8 cellular contexts compared by ENCODE assay signal in the genomic region with DNA sequence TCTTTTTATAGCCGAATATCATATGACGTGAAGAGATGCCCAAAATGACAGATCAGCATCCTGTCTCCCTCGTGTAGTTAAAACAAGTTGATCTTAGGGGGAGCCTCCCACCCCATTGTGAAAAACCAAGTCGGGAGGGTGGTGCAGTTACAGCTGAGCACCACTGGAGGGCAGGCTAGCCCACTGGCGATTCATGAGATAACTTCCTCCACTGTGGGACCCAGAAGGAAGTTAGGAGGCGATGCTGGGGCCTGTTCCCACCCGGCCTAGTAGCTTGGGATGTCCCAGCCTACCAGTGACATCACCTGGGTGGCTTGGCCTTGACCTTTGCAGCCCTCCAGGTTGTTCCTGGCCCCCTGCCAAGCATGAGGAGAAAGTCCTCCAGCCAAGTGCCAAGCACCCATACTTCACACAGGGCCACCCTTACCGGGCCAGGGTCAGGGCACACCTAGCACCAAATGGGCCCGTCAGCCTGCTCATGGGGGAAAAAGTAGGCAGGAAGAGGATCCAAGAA. TPM values are rescaled to one million over a fixed set of nuclear protein-coding genes. Genes with fewer than 3 reads are reported as not detected.
DNase-seq lines count a peak whose midpoint lies in the region; ATAC-seq and TF ChIP-seq lines count a peak whose summit lies in the region.

No MANE protein-coding gene starts in this region.

- no peak overlapping the region for H2AFZ ChIP-seq in PC-9

- no peaks in the 10 kb centered on the region for H3K9me3 ChIP-seq in PC-9 (ENCODE audit: insufficient read depth, low read depth)

- no peak overlapping the region for H3K4me3 ChIP-seq in PC-9
- no peak overlapping the region for H3K4me3 ChIP-seq in fibroblast of mammary gland (ENCODE audit: control insufficient read depth, low read depth, low read length)

- CTCF ChIA-PET in PC-9 (lab: Charles Lee): no interaction called here

- H3K27me3 Mint-ChIP-seq in activated T-cell treated with anti-CD3 and anti-CD28 coated beads, Interleukin-2, amount 50 U/mL, for 4 hours (ENCODE audit: low read depth): no peaks in the 10 kb centered on the region
- H3K27me3 Mint-ChIP-seq in nephron progenitor cell (ENCODE audit: low read depth, poor library complexity): peaks cover 26% of the 10 kb centered on the region
- no peaks in the 10 kb centered on the region for H3K27me3 Mint-ChIP-seq in stimulated activated naive CD8-positive, alpha-beta T cell treated with anti-CD3 and anti-CD28 coated beads, Interleukin-15, amount 100 ng/mL, for 72 hours

- TF ChIP-seq CTCF in PC-9 (conservative IDR thresholded peaks at IDR 0.05): peak; percentile 98
- TF ChIP-seq CTCF in fibroblast of mammary gland (conservative IDR thresholded peaks at IDR 0.05; ENCODE audit: control insufficient read depth, insufficient read depth, low read depth, low read length): peak; percentile 99
- TF ChIP-seq CTCF in nephron progenitor cell (IDR thresholded peaks at IDR 0.05): peak; percentile 98

- peaks cover 17% of the 10 kb centered on the region for H3K36me3 Mint-ChIP-seq in activated T-cell treated with anti-CD3 and anti-CD28 coated beads, Interleukin-2, amount 50 U/mL, for 4 hours (ENCODE audit: insufficient read depth)
- H3K36me3 Mint-ChIP-seq in nephron progenitor cell (ENCODE audit: low read depth): no peaks in the 10 kb centered on the region

- H3K9me3 Mint-ChIP-seq in activated T-cell treated with anti-CD3 and anti-CD28 coated beads, Interleukin-2, amount 50 U/mL, for 4 hours: no peaks in the 10 kb centered on the region
- H3K9me3 Mint-ChIP-seq in nephron progenitor cell: no peaks in the 10 kb centered on the region
- H3K9me3 Mint-ChIP-seq in stimulated activated naive CD8-positive, alpha-beta T cell treated with anti-CD3 and anti-CD28 coated beads, Interleukin-15, amount 100 ng/mL, for 72 hours: no peaks in the 10 kb centered on the region

- ATAC-seq in HG03442 (IDR thresholded peaks at IDR 0.05; ENCODE audit: unreplicated experiment): peak; percentile 54
- ATAC-seq in activated T-cell treated with anti-CD3 and anti-CD28 coated beads, Interleukin-2, amount 50 U/mL, for 4 hours: peak; percentile 82 to 83
- peak; percentile 89 for ATAC-seq in stimulated activated naive CD8-positive, alpha-beta T cell treated with anti-CD3 and anti-CD28 coated beads, Interleukin-15, amount 100 ng/mL, for 72 hours
- no peak for ATAC-seq in HG03095 (IDR thresholded peaks at IDR 0.05; ENCODE audit: unreplicated experiment)

- no peaks in the 10 kb centered on the region for H3K36me3 ChIP-seq in PC-9 (ENCODE audit: low read depth)

- H3K27ac ChIP-seq in PC-9: no peak overlapping the region

- H3F3A ChIP-seq in PC-9 (ENCODE audit: insufficient read depth, low read depth): no peaks in the 10 kb centered on the region

- no peaks in the 10 kb centered on the region for H3K27me3 ChIP-seq in PC-9 (ENCODE audit: insufficient read depth, low read depth)

- POLR2A ChIA-PET in PC-9 (lab: Charles Lee; ENCODE audit: unreplicated experiment): interaction anchor here (0.7 kb wide), 1 partner anchor 131 kb away, joined by 5 read pairs; no protein-coding TSS in a partner anchor

- BruUV-seq in PC-9 (replicated peaks; lab: Mats Ljungman, UMichigan): no TSS peak

- DNase-seq in GF-D8 (lab: John Stamatoyannopoulos, UW) (peak; percentile 81), PC-9 (peak; percentile 47 to 59), fibroblast of mammary gland (ENCODE audit: low read depth) (peak; percentile 74), nephron progenitor cell (peak; percentile 73)
- DNase-seq in activated T-cell treated with anti-CD3 and anti-CD28 coated beads, Interleukin-2, amount 50 U/mL, for 4 hours: peak; percentile 68
- peak; percentile 71 to 81 for DNase-seq in stimulated activated naive CD8-positive, alpha-beta T cell treated with anti-CD3 and anti-CD28 coated beads, Interleukin-15, amount 100 ng/mL, for 72 hours

- H4K20me1 ChIP-seq in PC-9 (ENCODE audit: insufficient read depth): no peaks in the 10 kb centered on the region

- no peaks in the 10 kb centered on the region for H3K79me2 ChIP-seq in PC-9 (ENCODE audit: low read depth)

- no peak overlapping the region for H3K27ac Mint-ChIP-seq in nephron progenitor cell
- peak overlapping the region; percentile 59 to 94 for H3K27ac Mint-ChIP-seq in stimulated activated naive CD8-positive, alpha-beta T cell treated with anti-CD3 and anti-CD28 coated beads, Interleukin-15, amount 100 ng/mL, for 72 hours

- intact Hi-C loops in PC-9 (cut with micrococcal nuclease; ENCODE audit: unreplicated experiment): loop anchor here (1.0 to 2.0 kb wide), 3 partner anchors 84 to 216 kb away; no protein-coding TSS in a partner anchor

- H3K4me1 Mint-ChIP-seq in activated T-cell treated with anti-CD3 and anti-CD28 coated beads, Interleukin-2, amount 50 U/mL, for 4 hours (ENCODE audit: low read depth): peaks cover 9% of the 10 kb centered on the region
- H3K4me1 Mint-ChIP-seq in nephron progenitor cell: peaks cover 11% of the 10 kb centered on the region
- peaks cover 19% of the 10 kb centered on the region for H3K4me1 Mint-ChIP-seq in stimulated activated naive CD8-positive, alpha-beta T cell treated with anti-CD3 and anti-CD28 coated beads, Interleukin-15, amount 100 ng/mL, for 72 hours

- H3K4me1 ChIP-seq in PC-9 (replicated peaks; ENCODE audit: insufficient read depth): no peaks in the 10 kb centered on the region

- no peak overlapping the region for H3K4me3 Mint-ChIP-seq in activated T-cell treated with anti-CD3 and anti-CD28 coated beads, Interleukin-2, amount 50 U/mL, for 4 hours
- no peak overlapping the region for H3K4me3 Mint-ChIP-seq in nephron progenitor cell
- no peak overlapping the region for H3K4me3 Mint-ChIP-seq in stimulated activated naive CD8-positive, alpha-beta T cell treated with anti-CD3 and anti-CD28 coated beads, Interleukin-15, amount 100 ng/mL, for 72 hours

- no peaks in the 10 kb centered on the region for H3K9me2 ChIP-seq in PC-9 (ENCODE audit: insufficient read depth)

- no peak overlapping the region for H3K4me2 ChIP-seq in PC-9

RNA-seq across cellular contexts. Expression of a gene that starts 8.1 kb away (rescaled TPM):
- total RNA-seq in PC-9 (2021): 34.7 and 35.2 TPM in 2 replicates
- total RNA-seq in activated T-cell treated with anti-CD3 and anti-CD28 coated beads, Interleukin-2, amount 50 U/mL, for 4 hours: 1 to 10 TPM; 2.4 to 4.0 (median 2.9) TPM
